Comparison of ENCODE assay signal across 22 cellular contexts in genomic region chr3:170487091-170487490, GRCh38.
"Had no signal": no experiment of that assay in that cellular context is flagged by ENCODE, and none has a peak within 500 bp of the region (broad histone marks: within the 10 kb centered on the region; RNA-seq: fewer than 3 reads in every experiment).

No MANE protein-coding gene starts in this region.

- H3K27ac ChIP-seq: lower lobe of right lung, prostate gland, right atrium auricular region, testis, tibial artery had no signal

- H3K27ac Mint-ChIP-seq: immature natural killer cell; natural killer cell; stimulated activated naive CD8-positive, alpha-beta T cell treated with anti-CD3 and anti-CD28 coated beads, Interleukin-15, amount 100 ng/mL, for 72 hours; type B pancreatic cell had no signal

- H3K4me1 Mint-ChIP-seq: immature natural killer cell; natural killer cell; stimulated activated naive CD8-positive, alpha-beta T cell treated with anti-CD3 and anti-CD28 coated beads, Interleukin-15, amount 100 ng/mL, for 72 hours had no signal

- DNase-seq: cortex of kidney; effector CD4-positive, alpha-beta T cell; hypothalamus; immature natural killer cell; islet precursor cell; kidney glomerular epithelial cell; left ventricle myocardium superior; lower lobe of right lung; natural killer cell; stimulated activated CD4-positive, alpha-beta T cell treated with anti-CD3 and anti-CD28 coated beads, Interleukin-12 subunit alpha, Interleukin-12 subunit beta, amount 100 ng/mL, for 4 hours; stimulated activated CD4-positive, alpha-beta T cell treated with anti-CD3 and anti-CD28 coated beads, Interleukin-1b, Interleukin-23, amount 100 ng/mL, for 48 hours; stimulated activated CD4-positive, alpha-beta T cell treated with anti-CD3 and anti-CD28 coated beads, Interleukin-4, amount 100 ng/mL, for 1 hour; stimulated activated CD8-positive, alpha-beta memory T cell treated with anti-CD3 and anti-CD28 coated beads, Interleukin-4, amount 100 ng/mL, for 48 hours; stimulated activated naive CD4-positive, alpha-beta T cell; stimulated activated naive CD8-positive, alpha-beta T cell treated with anti-CD3 and anti-CD28 coated beads, Interleukin-15, amount 100 ng/mL, for 72 hours; testis; tibial artery had no signal

- ATAC-seq: left ventricle myocardium superior; lower lobe of right lung; natural killer cell; sciatic nerve; stimulated activated naive CD8-positive, alpha-beta T cell treated with anti-CD3 and anti-CD28 coated beads, Interleukin-15, amount 100 ng/mL, for 72 hours had no signal

- H3K9me3 Mint-ChIP-seq: immature natural killer cell; natural killer cell; neural crest cell; stimulated activated naive CD8-positive, alpha-beta T cell treated with anti-CD3 and anti-CD28 coated beads, Interleukin-15, amount 100 ng/mL, for 72 hours; type B pancreatic cell had no signal

- H3K4me3 Mint-ChIP-seq: immature natural killer cell; natural killer cell; neural crest cell; stimulated activated naive CD8-positive, alpha-beta T cell treated with anti-CD3 and anti-CD28 coated beads, Interleukin-15, amount 100 ng/mL, for 72 hours; type B pancreatic cell had no signal

- H3K36me3 Mint-ChIP-seq: immature natural killer cell, natural killer cell had no signal

- H3K27me3 Mint-ChIP-seq: type B pancreatic cell had no signal
